In genomic region chr1:112938188-112938587, GRCh38 we compare ENCODE assay signal across 17 cellular contexts. TPM values are rescaled to one million over a fixed set of nuclear protein-coding genes. Genes with fewer than 3 reads are reported as not detected.
A peak's percentile ranks its signal among the peaks of the same experiment; 100 is the strongest.
DNase-seq lines count a peak whose midpoint lies in the region; ATAC-seq, FAIRE-seq and TF ChIP-seq lines count a peak whose summit lies in the region.
"Had no signal": no experiment of that assay in that cellular context is flagged by ENCODE, and none has a peak within 500 bp of the region (broad histone marks: within the 10 kb centered on the region; RNA-seq: fewer than 3 reads in every experiment).

No MANE protein-coding gene starts in this region.

- POLR2A ChIA-PET in A549 (lab: Yijun Ruan, JAX): no interaction called here

- intact Hi-C loops in right lobe of liver (cut with DNase I): no loop called here
- intact Hi-C loops in adrenal gland (cut with DNase I): no loop called here
- intact Hi-C loops in ascending aorta (cut with DNase I): no loop called here
- intact Hi-C loops in stomach (cut with DNase I; ENCODE audit: low total_unique reads): no loop called here

- TF ChIP-seq POLR2A in A549 (IDR thresholded peaks at IDR 0.05; ENCODE audit: low read length) (no peak), right lobe of liver (IDR thresholded peaks at IDR 0.05) (no peak), adrenal gland (IDR thresholded peaks at IDR 0.05) (no peak), stomach (IDR thresholded peaks at IDR 0.05) (no peak)

- H3K9me3 ChIP-seq in A549 (no peaks in the 10 kb centered on the region), HUES48 (ENCODE audit: control insufficient read depth, insufficient read depth, low read length) (no peaks in the 10 kb centered on the region), right lobe of liver (no peaks in the 10 kb centered on the region), adrenal gland (replicated peaks in 1 of 3) (no peaks in the 10 kb centered on the region), ascending aorta (no peaks in the 10 kb centered on the region), stomach (no peaks in the 10 kb centered on the region)
- H3K9me3 ChIP-seq: colonic mucosa, gastroesophageal sphincter, pancreas had no signal

- TF ChIP-seq CTCF in A549 (IDR thresholded peaks at IDR 0.05) (no peak), brain (conservative IDR thresholded peaks at IDR 0.05) (no peak), right lobe of liver (IDR thresholded peaks at IDR 0.05) (no peak), adrenal gland (IDR thresholded peaks at IDR 0.05) (no peak), ascending aorta (IDR thresholded peaks at IDR 0.05) (no peak), stomach (IDR thresholded peaks at IDR 0.05) (no peak)

- peaks cover 0 to 7% (median 0%) of the 10 kb centered on the region in 5 experiments for H3K9me3 Mint-ChIP-seq in brain

- TF ChIP-seq RAD21 in A549 (conservative IDR thresholded peaks at IDR 0.05 in 1 of 2, IDR thresholded peaks at IDR 0.05 in 1 of 2): no peak

- H3K4me3 ChIP-seq in A549 (no peak overlapping the region), HUES48 (ENCODE audit: low read depth, low read length) (0 out of 2 replicates have a peak overlapping the region, but pooled peaks have one; percentile 2), right lobe of liver (no peak overlapping the region), adrenal gland (no peak overlapping the region), ascending aorta (no peak overlapping the region), stomach (no peak overlapping the region)
- H3K4me3 ChIP-seq: colonic mucosa, pancreas had no signal

- H3K27ac ChIP-seq in A549 (peak overlapping the region; percentile 68 to 91; a peak in 3 of 6 replicates), HUES48 (ENCODE audit: low read depth, low read length) (no peak overlapping the region), right lobe of liver (peak overlapping the region; percentile 1 to 24 (median 17)), adrenal gland (no peak overlapping the region), ascending aorta (no peak overlapping the region), stomach (peak overlapping the region in 1 of 5 donors; percentile 10)
- H3K27ac ChIP-seq: colonic mucosa, pancreas had no signal

- H3K36me3 ChIP-seq in HUES48 (ENCODE audit: control insufficient read depth, insufficient read depth, low read length) (peaks cover 70% of the 10 kb centered on the region), right lobe of liver (no peaks in the 10 kb centered on the region), adrenal gland (replicated peaks in 1 of 2) (no peaks in the 10 kb centered on the region), ascending aorta (no peaks in the 10 kb centered on the region), stomach (peaks cover 0 to 3% (median 0%) of the 10 kb centered on the region in 4 donors)
- H3K36me3 ChIP-seq: colonic mucosa, gastroesophageal sphincter, pancreas had no signal

- H3K4me1 ChIP-seq in A549 (peaks cover 42% of the 10 kb centered on the region), HUES48 (ENCODE audit: control insufficient read depth, insufficient read depth, low read length) (peaks cover 43% of the 10 kb centered on the region), right lobe of liver (peaks cover 0 to 29% (median 4%) of the 10 kb centered on the region in 4 donors), adrenal gland (replicated peaks in 1 of 2) (peaks cover 0 to 29% of the 10 kb centered on the region in 2 donors), ascending aorta (peaks cover 0 to 3% of the 10 kb centered on the region in 2 donors), stomach (peaks cover 0 to 33% (median 14%) of the 10 kb centered on the region in 4 donors)
- H3K4me1 ChIP-seq: colonic mucosa, pancreas had no signal

- H3K4me3 Mint-ChIP-seq in brain: peak overlapping the region in 4 of 5 experiments; percentile 58 to 71 (median 65)

- peak overlapping the region; percentile 62 for H3K4me2 ChIP-seq in A549

- 74% methylated on average over 3 of the region's 3 CpGs for WGBS in A549 (ENCODE audit: missing lambda C conversion rate)
- WGBS in right lobe of liver (ENCODE audit: insufficient coverage, low coverage, low lambda C conversion rate, missing lambda C conversion rate): 26% methylated on average over 3 of the region's 3 CpGs
- 77 to 83% (median 80%) methylated on average over 3 of the region's 3 CpGs for WGBS in adrenal gland, 4 donors
- 51 to 62% (median 55%) methylated on average over 3 of the region's 3 CpGs for WGBS in stomach, 5 donors

- H3K27me3 Mint-ChIP-seq in brain: no peaks in the 10 kb centered on the region

- H3K27ac Mint-ChIP-seq in brain: peak overlapping the region; percentile 66 to 96 (median 75)

- H3K4me1 Mint-ChIP-seq in brain: peaks cover 57% of the 10 kb centered on the region

- no peak for TF ChIP-seq EP300 in A549 (IDR thresholded peaks at IDR 0.05)
- TF ChIP-seq EP300 in stomach (IDR thresholded peaks at IDR 0.05): no peak

- H3K36me3 Mint-ChIP-seq in brain: peaks cover 42% of the 10 kb centered on the region

- no peak for ATAC-seq in A549
- ATAC-seq in right lobe of liver: peak; percentile 49 to 66 (median 58)
- ATAC-seq in HG03175 (IDR thresholded peaks at IDR 0.05; ENCODE audit: unreplicated experiment): no peak
- ATAC-seq: gastroesophageal sphincter, left cardiac atrium, pancreas had no signal

- CTCF ChIA-PET in A549 (lab: Yijun Ruan, JAX): interaction anchor here (0.6 kb wide), 1 partner anchor 220 kb away, joined by 3 read pairs; no protein-coding TSS in a partner anchor

- no peak for DNase-seq in A549 (ENCODE audit: low read depth in 1 of 2, low spot score in 1 of 2)
- DNase-seq in right lobe of liver: no peak
- no peak for DNase-seq in adrenal gland
- no peak for DNase-seq in ascending aorta (ENCODE audit: low spot score in 2 of 2)
- no peak for DNase-seq in stomach
- DNase-seq: activated CD4-positive, alpha-beta T cell treated with anti-CD3 and anti-CD28 coated beads, Interleukin-2, amount 50 U/mL, for 4 hours; activated naive CD4-positive, alpha-beta T cell; colonic mucosa; KG1; left cardiac atrium; NCI-H2081 treated with DMSO at 0.1 percent for 48 hours; pancreas; SW 1271 had no signal

- no peak overlapping the region for H3K9ac ChIP-seq in HUES48 (ENCODE audit: low read depth, low read length)

- H3K27me3 ChIP-seq in HUES48 (ENCODE audit: control insufficient read depth, insufficient read depth, low read length) (no peaks in the 10 kb centered on the region), right lobe of liver (no peaks in the 10 kb centered on the region), adrenal gland (no peaks in the 10 kb centered on the region), ascending aorta (no peaks in the 10 kb centered on the region), stomach (no peaks in the 10 kb centered on the region)
- H3K27me3 ChIP-seq: colonic mucosa, gastroesophageal sphincter, pancreas had no signal

- FAIRE-seq in A549 (lab: Jason Lieb, UNC): no peak
- FAIRE-seq: pancreas had no signal

TF ChIP-seq in A549, 52 proteins besides CTCF, POLR2A, EP300 and RAD21:
- TF ChIP-seq HES2 (IDR thresholded peaks at IDR 0.05): no peak
- no peak for TF ChIP-seq MYC (IDR thresholded peaks at IDR 0.05; ENCODE audit: borderline replicate concordance, low read length)
- no peak for TF ChIP-seq GATA3 (IDR thresholded peaks at IDR 0.05; ENCODE audit: borderline replicate concordance)
- no peak for TF ChIP-seq JUNB (IDR thresholded peaks at IDR 0.05)
- TF ChIP-seq SREBF2 (IDR thresholded peaks at IDR 0.05): no peak
- no peak for TF ChIP-seq TFCP2L1 (CRISPR knock-in tag; IDR thresholded peaks at IDR 0.05)
- TF ChIP-seq CEBPB (IDR thresholded peaks at IDR 0.05): no peak
- no peak for TF ChIP-seq KDM5A (IDR thresholded peaks at IDR 0.05)
- TF ChIP-seq ZC3H11A (IDR thresholded peaks at IDR 0.05): no peak
- TF ChIP-seq ZSCAN20 (CRISPR knock-in tag; IDR thresholded peaks at IDR 0.05): no peak
- TF ChIP-seq FOXS1 (CRISPR knock-in tag; IDR thresholded peaks at IDR 0.05): no peak
- no peak for TF ChIP-seq HEYL (CRISPR knock-in tag; IDR thresholded peaks at IDR 0.05)

RNA-seq across cellular contexts. Expression of gene SLC16A1, which starts 17.8 kb away (rescaled TPM):
- polyA plus RNA-seq in A549 (2011; rRNA removed) (67.9 and 70.2 TPM in 2 replicates), A549 (2017; fragmentation: RNase III; extraction: RNeasy Plus Mini Kit Qiagen cat#74134 plus additional on column Dnase treatment) (39.7 to 45.0 TPM (median 42.7 TPM) in 3 replicates), brain (ENCODE audit: insufficient read depth, low read depth, low replicate concordance) (38.9 TPM), adrenal gland (10 to 100 TPM in 1 of 3 donors, 1 to 10 TPM in 2; 6.0 to 36.3 (median 6.9) TPM), stomach (1 to 10 TPM; 4.9 to 10.0 (median 7.8) TPM)
- polyA plus RNA-seq in A549 (2012; cell fraction: cytosol; rRNA removed): 17.4 and 24.6 TPM in 2 replicates
- polyA plus RNA-seq in A549 (2012; cell fraction: nucleus; rRNA removed): 48.9 and 60.5 TPM in 2 replicates
- 122 and 127 TPM in 2 replicates for polyA minus RNA-seq in A549 (2011; rRNA and poly(A)+ RNA removed)
- total RNA-seq in right lobe of liver (10 to 100 TPM; 26.1 to 81.9 (median 55.2) TPM), adrenal gland (10 to 100 TPM; 20.9 to 38.1 (median 27.5) TPM), ascending aorta (31.8 TPM), stomach (100 to 1,000 TPM in 1 of 5 donors, 10 to 100 TPM in 4; 12.5 to 127 (median 32.6) TPM)

Comparison
In these comparisons a context has a peak if more than half of its experiments do, and no peak if none do; other contexts are left out.
1. ATAC-seq: peak in right lobe of liver (4 of 4); none in A549 (0 of 2) and HG03175 (single experiment).
2. H3K27ac ChIP-seq: peak in A549 (2 of 2) and right lobe of liver (3 of 3); none in HUES48 (single experiment), adrenal gland (0 of 5) and ascending aorta (0 of 2).